20 cellular contexts compared by ENCODE assay signal in the genomic region with DNA sequence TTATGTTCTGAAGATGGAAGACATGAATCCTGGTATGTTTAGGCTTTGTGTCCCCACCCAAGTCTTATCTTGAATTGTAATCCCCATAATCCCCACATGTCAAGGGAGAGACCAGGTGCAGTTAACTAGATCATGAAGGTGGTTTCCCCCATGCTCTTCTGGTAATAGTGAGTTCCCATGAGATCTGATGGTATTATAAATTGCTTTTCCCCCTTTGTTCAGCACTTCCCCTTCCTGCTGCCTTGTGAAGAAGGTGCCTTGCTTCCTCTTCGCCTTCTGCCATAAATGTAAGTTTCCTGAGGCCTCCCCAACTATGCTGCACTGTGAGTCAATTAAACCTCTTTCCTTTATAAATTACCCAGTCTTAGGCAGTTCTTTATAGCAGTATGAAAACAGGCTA.
"Had no signal": no experiment of that assay in that cellular context is flagged by ENCODE, and none has a peak within 500 bp of the region (broad histone marks: within the 10 kb centered on the region; RNA-seq: fewer than 3 reads in every experiment).

No MANE protein-coding gene starts in this region.

- H3K27me3 Mint-ChIP-seq: effector memory CD8-positive, alpha-beta T cell; naive thymus-derived CD4-positive, alpha-beta T cell; progenitor cell of endocrine pancreas; stimulated activated naive CD8-positive, alpha-beta T cell treated with anti-CD3 and anti-CD28 coated beads, Interleukin-15, amount 100 ng/mL, for 72 hours had no signal

- H3K9me3 Mint-ChIP-seq: effector memory CD8-positive, alpha-beta T cell; nephron; neural progenitor cell had no signal

- H3K4me1 Mint-ChIP-seq: neural progenitor cell; stimulated activated naive CD8-positive, alpha-beta T cell treated with anti-CD3 and anti-CD28 coated beads, Interleukin-15, amount 100 ng/mL, for 72 hours had no signal

- H3K4me3 Mint-ChIP-seq: effector memory CD8-positive, alpha-beta T cell; naive thymus-derived CD4-positive, alpha-beta T cell; nephron; neural progenitor cell; stimulated activated naive CD8-positive, alpha-beta T cell treated with anti-CD3 and anti-CD28 coated beads, Interleukin-15, amount 100 ng/mL, for 72 hours had no signal

- DNase-seq: cortex of kidney; effector memory CD8-positive, alpha-beta T cell; head of caudate nucleus; left cardiac atrium; left lung; mesendoderm; midbrain; naive thymus-derived CD4-positive, alpha-beta T cell; right lobe of liver; small intestine; stimulated activated CD4-positive, alpha-beta T cell treated with anti-CD3 and anti-CD28 coated beads, Interleukin-15, amount 100 ng/mL, for 24 hours; stimulated activated CD4-positive, alpha-beta T cell treated with anti-CD3 and anti-CD28 coated beads, Interleukin-2, amount 100 ng/mL, for 48 hours; stimulated activated naive CD4-positive, alpha-beta T cell; stimulated activated naive CD8-positive, alpha-beta T cell treated with anti-CD3 and anti-CD28 coated beads, Interleukin-15, amount 100 ng/mL, for 72 hours; transverse colon; upper lobe of right lung; uterus had no signal

- H3K27ac Mint-ChIP-seq: naive thymus-derived CD4-positive, alpha-beta T cell; nephron; neural progenitor cell; progenitor cell of endocrine pancreas had no signal
